15 cellular contexts compared by ENCODE assay signal in genomic region chr2:236772220-236772837, GRCh38.
DNase-seq lines count a peak whose midpoint lies in the region; ATAC-seq, FAIRE-seq and TF ChIP-seq lines count a peak whose summit lies in the region.
"Had no signal": no experiment of that assay in that cellular context is flagged by ENCODE, and none has a peak within 500 bp of the region (broad histone marks: within the 10 kb centered on the region; RNA-seq: fewer than 3 reads in every experiment).

No MANE protein-coding gene starts in this region.

- H4K91ac ChIP-seq in mesenchymal stem cell (ENCODE audit: low read length), result no peak overlapping the region

- TF ChIP-seq CTCF in parathyroid adenoma (IDR thresholded peaks at IDR 0.05), result no peak

- no peak overlapping the region for H3K14ac ChIP-seq in mesenchymal stem cell (ENCODE audit: low read length in 2 of 2)

- H3K9ac ChIP-seq in mesenchymal stem cell (ENCODE audit: low read length) (no peak overlapping the region), parathyroid adenoma (no peak overlapping the region)

- ATAC-seq in HG03108 (IDR thresholded peaks at IDR 0.05; ENCODE audit: unreplicated experiment), result no peak

- H3K27ac ChIP-seq in mesenchymal stem cell (ENCODE audit: low read length, poor library complexity, severe bottlenecking) (no peak overlapping the region), parathyroid adenoma (no peak overlapping the region)
- H3K27ac ChIP-seq: 22Rv1, C4-2B had no signal

- H3K9me3 ChIP-seq in mesenchymal stem cell (ENCODE audit: control insufficient read depth, low read length), result peaks cover 6% of the 10 kb centered on the region
- H3K9me3 ChIP-seq in parathyroid adenoma (ENCODE audit: control insufficient read depth, low read length), result no peaks in the 10 kb centered on the region

- no peak overlapping the region for H3K18ac ChIP-seq in mesenchymal stem cell (ENCODE audit: low read depth in 1 of 2, low read length in 2 of 2)

- H2BK15ac ChIP-seq in mesenchymal stem cell (ENCODE audit: low read depth, poor library complexity, severe bottlenecking), result no peak overlapping the region

- no peaks in the 10 kb centered on the region for H3K79me1 ChIP-seq in mesenchymal stem cell (replicated peaks; ENCODE audit: low read length, poor library complexity, severe bottlenecking)

- H3K79me2 ChIP-seq in parathyroid adenoma, result no peaks in the 10 kb centered on the region

- no peak overlapping the region for H2BK120ac ChIP-seq in mesenchymal stem cell (ENCODE audit: low read depth, low read length)

- H3K4me1 ChIP-seq in mesenchymal stem cell (ENCODE audit: control insufficient read depth, insufficient read depth, low read depth, low read length) (peaks cover 34% of the 10 kb centered on the region), parathyroid adenoma (no peaks in the 10 kb centered on the region)

- H3K36me3 ChIP-seq in mesenchymal stem cell (ENCODE audit: control insufficient read depth in 1 of 2, insufficient read depth in 2 of 2, low read depth in 1 of 2, low read length in 2 of 2) (no peaks in the 10 kb centered on the region), parathyroid adenoma (ENCODE audit: control insufficient read depth, insufficient read depth, low read length) (no peaks in the 10 kb centered on the region)

- no peak overlapping the region for H3K23ac ChIP-seq in mesenchymal stem cell (ENCODE audit: low read length in 2 of 2)

- no peak overlapping the region for H3K4me2 ChIP-seq in mesenchymal stem cell (ENCODE audit: low read length, poor library complexity, severe bottlenecking)
- no peak overlapping the region for H3K4me2 ChIP-seq in parathyroid adenoma (ENCODE audit: low read length)

- no peak overlapping the region for H4K8ac ChIP-seq in mesenchymal stem cell (ENCODE audit: low read length)

- H3K4ac ChIP-seq in mesenchymal stem cell (ENCODE audit: low read depth in 1 of 2, low read length in 2 of 2), result no peak overlapping the region

- WGBS in mesenchymal stem cell, result 91% methylated on average over 17 of the region's 17 CpGs

- peak; percentile 82 for FAIRE-seq in urothelium cell line (lab: Jason Lieb, UNC)

- H3K27me3 ChIP-seq in mesenchymal stem cell (ENCODE audit: control insufficient read depth in 1 of 2, insufficient read depth in 1 of 2, low read length in 2 of 2) (no peaks in the 10 kb centered on the region), parathyroid adenoma (ENCODE audit: control insufficient read depth, insufficient read depth, low read length) (no peaks in the 10 kb centered on the region)

- H2AK5ac ChIP-seq in mesenchymal stem cell (ENCODE audit: low read length, severe bottlenecking), result peak overlapping the region; percentile 14

- H2BK5ac ChIP-seq in mesenchymal stem cell (ENCODE audit: low read depth, low read length, poor library complexity, severe bottlenecking), result no peak overlapping the region

- no peak overlapping the region for H2BK12ac ChIP-seq in mesenchymal stem cell (ENCODE audit: low read length in 2 of 2)

- no peak overlapping the region for H3K4me3 ChIP-seq in mesenchymal stem cell (ENCODE audit: insufficient read depth in 1 of 2, low read depth in 1 of 2, low read length in 2 of 2)
- no peak overlapping the region for H3K4me3 ChIP-seq in parathyroid adenoma (ENCODE audit: low read depth, low read length)

- H2AFZ ChIP-seq in mesenchymal stem cell (ENCODE audit: low read depth, low read length) (no peak overlapping the region), parathyroid adenoma (peak overlapping the region; percentile 44)

- DNase-seq in DMS79 treated with DMSO at 0.1 percent for 48 hours (lab: John Stamatoyannopoulos, UW) (peak; percentile 56), DMS79 (lab: John Stamatoyannopoulos, UW) (no peak), mesenchymal stem cell (no peak), urothelium cell line (ENCODE audit: low spot score) (no peak), A172 (ENCODE audit: low spot score) (no peak)
- no peak for DNase-seq in activated T-cell treated with anti-CD3 and anti-CD28 coated beads, Interleukin-2, amount 50 U/mL, for 1 hour
- DNase-seq: CD4-positive, alpha-beta memory T cell; GF-D8; HCEC 1CT; HFFc6; IMR-90 had no signal
